Comparison of ENCODE assay signal across 25 cellular contexts in the genomic region with DNA sequence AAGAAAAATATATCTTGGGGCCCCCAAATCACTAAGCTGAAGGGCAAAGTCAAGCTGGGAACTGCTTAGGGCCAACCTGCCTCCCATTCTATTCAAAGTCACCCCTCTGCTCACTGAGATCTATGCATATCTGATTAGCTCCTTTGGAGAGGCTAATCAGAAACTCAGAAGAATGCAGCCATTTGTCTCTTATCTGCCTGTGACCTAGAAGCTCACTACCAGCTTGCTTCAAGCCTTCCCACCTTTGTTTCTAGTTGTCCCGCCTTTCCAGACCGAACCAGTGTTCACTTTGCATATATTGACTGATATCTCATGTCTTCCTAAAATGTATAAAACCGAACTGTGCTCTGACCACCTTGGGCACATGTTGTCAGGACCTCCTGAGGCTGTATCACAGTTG.
"Had no signal": no experiment of that assay in that cellular context is flagged by ENCODE, and none has a peak within 500 bp of the region (broad histone marks: within the 10 kb centered on the region; RNA-seq: fewer than 3 reads in every experiment).

No MANE protein-coding gene starts in this region.

- H3K9me3 ChIP-seq: Peyer's patch, SJCRH30 had no signal

- DNase-seq: activated CD4-positive, alpha-beta T cell treated with anti-CD3 and anti-CD28 coated beads for 48 hours; activated CD4-positive, alpha-beta T cell treated with anti-CD3 and anti-CD28 coated beads, Interleukin-2, amount 50 U/mL, for 4 hours; activated CD4-positive, CD25-positive, alpha-beta regulatory T cell treated with anti-CD3 and anti-CD28 coated beads, Interleukin-2, amount 50 U/mL, for 72 hours; activated CD8-positive, alpha-beta memory T cell treated with anti-CD3 and anti-CD28 coated beads, Interleukin-2, amount 50 U/mL, for 48 hours; activated CD8-positive, alpha-beta T cell treated with anti-CD3 and anti-CD28 coated beads, Interleukin-2, amount 10 ng/mL, durations not matched to agents 7 days and 5 days; activated effector memory CD4-positive, alpha-beta T cell treated with Interleukin-2 at 50 U/mL for 16 hours; activated naive CD4-positive, alpha-beta T cell; activated T-cell treated with anti-CD3 and anti-CD28 coated beads, Interleukin-2, amount 50 U/mL, for 1 hour; aorta; central memory CD4-positive, alpha-beta T cell; MM.1S; NCI-H1105 treated with DMSO at 0.1 percent for 48 hours; NCI-H1436 treated with DMSO at 0.1 percent for 48 hours; NCI-H187; NCI-H2081; NCI-H446 treated with DMSO at 0.1 percent for 48 hours; NCI-H524 treated with DMSO at 0.1 percent for 48 hours; NCI-H748 treated with DMSO at 0.1 percent for 48 hours; Peyer's patch; Right ventricle myocardium superior; SJCRH30 had no signal

- H3K4me3 ChIP-seq: Peyer's patch, SJCRH30 had no signal

- H3K9me3 Mint-ChIP-seq: activated naive CD4-positive, alpha-beta T cell treated with anti-CD3 and anti-CD28 coated beads, Interleukin-2, amount 50 U/mL, for 24 hours; T-helper 1 cell treated with Interleukin-12 subunit alpha and Interleukin-12 subunit beta and Interleukin-4 antibody, amounts not matched to agents 30 μg/mL and 1 μg/mL, for 36 hours had no signal

- H3K27ac ChIP-seq: Peyer's patch, RWPE1, SJCRH30 had no signal

- H3K27ac Mint-ChIP-seq: activated CD8-positive, alpha-beta T cell treated with anti-CD3 and anti-CD28 coated beads, Interleukin-2, amount 10 ng/mL, durations not matched to agents 7 days and 5 days; activated naive CD4-positive, alpha-beta T cell treated with anti-CD3 and anti-CD28 coated beads, Interleukin-2, amount 50 U/mL, for 24 hours; T-helper 1 cell treated with Interleukin-12 subunit alpha and Interleukin-12 subunit beta and Interleukin-4 antibody, amounts not matched to agents 30 μg/mL and 1 μg/mL, for 36 hours had no signal

- H3K4me1 Mint-ChIP-seq: activated naive CD4-positive, alpha-beta T cell treated with anti-CD3 and anti-CD28 coated beads, Interleukin-2, amount 50 U/mL, for 24 hours had no signal

- H3K27me3 ChIP-seq: Peyer's patch, SJCRH30 had no signal

- H3K36me3 ChIP-seq: Peyer's patch, SJCRH30 had no signal

- H3K36me3 Mint-ChIP-seq: activated naive CD4-positive, alpha-beta T cell treated with anti-CD3 and anti-CD28 coated beads, Interleukin-2, amount 50 U/mL, for 24 hours had no signal

- H3K4me3 Mint-ChIP-seq: activated CD8-positive, alpha-beta T cell treated with anti-CD3 and anti-CD28 coated beads, Interleukin-2, amount 10 ng/mL, durations not matched to agents 7 days and 5 days; activated naive CD4-positive, alpha-beta T cell treated with anti-CD3 and anti-CD28 coated beads, Interleukin-2, amount 50 U/mL, for 24 hours; T-helper 1 cell treated with Interleukin-12 subunit alpha and Interleukin-12 subunit beta and Interleukin-4 antibody, amounts not matched to agents 30 μg/mL and 1 μg/mL, for 36 hours had no signal

- FAIRE-seq: bronchial epithelial cell had no signal

- ATAC-seq: activated CD8-positive, alpha-beta T cell treated with anti-CD3 and anti-CD28 coated beads, Interleukin-2, amount 10 ng/mL, durations not matched to agents 7 days and 5 days had no signal

- H3K4me1 ChIP-seq: Peyer's patch, SJCRH30 had no signal
